Comparison of ENCODE assay signal across 15 cellular contexts in genomic region chr10:14569274-14570060, GRCh38.
DNase-seq lines count a peak whose midpoint lies in the region; ATAC-seq, FAIRE-seq and TF ChIP-seq lines count a peak whose summit lies in the region.
"Had no signal": no experiment of that assay in that cellular context is flagged by ENCODE, and none has a peak within 500 bp of the region (broad histone marks: within the 10 kb centered on the region; RNA-seq: fewer than 3 reads in every experiment).

No MANE protein-coding gene starts in this region.

- ATAC-seq in T-helper 17 cell, result peak; percentile 27
- peak; percentile 40 for ATAC-seq in effector memory CD8-positive, alpha-beta T cell (replicated peaks)
- peak; percentile 55 to 76 (median 70) for ATAC-seq in pancreas
- ATAC-seq in HG02981 (IDR thresholded peaks at IDR 0.05; ENCODE audit: unreplicated experiment), result no peak
- no peak for ATAC-seq in GM19452 (IDR thresholded peaks at IDR 0.05; ENCODE audit: unreplicated experiment)
- ATAC-seq: left cardiac atrium had no signal

- intact Hi-C loops in CD4-positive, alpha-beta memory T cell (cut with micrococcal nuclease), result no loop called here
- intact Hi-C loops in pancreas (cut with DNase I) (no loop called here), testis (cut with DNase I; ENCODE audit: low total_unique reads) (no loop called here)

- peaks cover 38 to 72% of the 10 kb centered on the region in 2 donors for H3K36me3 Mint-ChIP-seq in CD4-positive, alpha-beta memory T cell
- H3K36me3 Mint-ChIP-seq in T-helper 17 cell (ENCODE audit: low read depth), result peaks cover 12% of the 10 kb centered on the region
- H3K36me3 Mint-ChIP-seq in effector memory CD8-positive, alpha-beta T cell (ENCODE audit: insufficient read depth), result peaks cover 75% of the 10 kb centered on the region

- peaks cover 12% of the 10 kb centered on the region for H3K36me3 ChIP-seq in CD4-positive, alpha-beta memory T cell (ENCODE audit: insufficient read depth, low read length)
- H3K36me3 ChIP-seq in pancreas, result no peaks in the 10 kb centered on the region
- no peaks in the 10 kb centered on the region for H3K36me3 ChIP-seq in testis (ENCODE audit: low read depth, missing control alignments)
- H3K36me3 ChIP-seq: vagina had no signal

- TF ChIP-seq CTCF in pancreas (IDR thresholded peaks at IDR 0.05) (no peak), testis (IDR thresholded peaks at IDR 0.05) (no peak)

- FAIRE-seq in pancreas (lab: Jason Lieb, UNC), result no peak
- FAIRE-seq: colon, frontal cortex had no signal

- peak; percentile 57 to 75 (median 69) for DNase-seq in CD4-positive, alpha-beta memory T cell
- DNase-seq in T-helper 17 cell (peak in 2 of 3 donors; percentile 29 to 47), pancreas (peak in 5 of 6 donors; percentile 62 to 80 (median 74)), testis (no peak), NOMO-1 (lab: John Stamatoyannopoulos, UW; ENCODE audit: unreplicated experiment in 2 of 2) (no peak)
- peak in 2 of 3 experiments; percentile 43 to 44 for DNase-seq in effector memory CD8-positive, alpha-beta T cell
- DNase-seq: H7, left cardiac atrium, NCI-H1930, OCI-M1 had no signal

- no peaks in the 10 kb centered on the region for H3K27me3 ChIP-seq in CD4-positive, alpha-beta memory T cell (ENCODE audit: insufficient read depth, low read length)
- no peaks in the 10 kb centered on the region for H3K27me3 ChIP-seq in pancreas
- no peaks in the 10 kb centered on the region for H3K27me3 ChIP-seq in testis
- H3K27me3 ChIP-seq: vagina had no signal

- peak overlapping the region; percentile 94 to 100 (median 97) for H3K27ac Mint-ChIP-seq in CD4-positive, alpha-beta memory T cell
- peak overlapping the region; percentile 99 for H3K27ac Mint-ChIP-seq in T-helper 17 cell
- H3K27ac Mint-ChIP-seq in effector memory CD8-positive, alpha-beta T cell, result peak overlapping the region; percentile 95 to 97

- CTCF ChIA-PET in CD4-positive, alpha-beta memory T cell (lab: Charles Lee; ENCODE audit: partially characterized antibody), result interaction anchor here (0.8 to 4.3 kb wide), 12 partner anchors 9 to 32 kb away, joined by 3 to 26 read pairs (median 4); no protein-coding TSS in a partner anchor

- H3K27me3 Mint-ChIP-seq in CD4-positive, alpha-beta memory T cell, result no peaks in the 10 kb centered on the region
- no peaks in the 10 kb centered on the region for H3K27me3 Mint-ChIP-seq in T-helper 17 cell
- no peaks in the 10 kb centered on the region for H3K27me3 Mint-ChIP-seq in effector memory CD8-positive, alpha-beta T cell

- peak overlapping the region; percentile 90 to 98 (median 94) for H3K4me3 Mint-ChIP-seq in CD4-positive, alpha-beta memory T cell
- peak overlapping the region; percentile 94 for H3K4me3 Mint-ChIP-seq in T-helper 17 cell
- peak overlapping the region; percentile 90 to 91 for H3K4me3 Mint-ChIP-seq in effector memory CD8-positive, alpha-beta T cell

- no peaks in the 10 kb centered on the region for H3K9me3 ChIP-seq in CD4-positive, alpha-beta memory T cell (ENCODE audit: control insufficient read depth in 1 of 2, low read length in 2 of 2)
- H3K9me3 ChIP-seq in T-helper 17 cell (ENCODE audit: control insufficient read depth, low read length, poor library complexity, severe bottlenecking), result no peaks in the 10 kb centered on the region
- no peaks in the 10 kb centered on the region for H3K9me3 ChIP-seq in pancreas
- no peaks in the 10 kb centered on the region for H3K9me3 ChIP-seq in testis
- H3K9me3 ChIP-seq: vagina had no signal

- POLR2A ChIA-PET in CD4-positive, alpha-beta memory T cell (lab: Charles Lee; ENCODE audit: partially characterized antibody), result interaction anchor here (0.7 to 21.2 kb wide), 19 partner anchors 9 to 782 kb away, joined by 3 to 640 read pairs (median 7); partner anchors contain the start of genes CDNF, DCLRE1C, HSPA14 and MSANTD7

- H3K4me3 ChIP-seq in CD4-positive, alpha-beta memory T cell (ENCODE audit: low read length in 2 of 2), result peak overlapping the region; percentile 70 to 75
- no peak overlapping the region for H3K4me3 ChIP-seq in pancreas
- no peak overlapping the region for H3K4me3 ChIP-seq in testis
- H3K4me3 ChIP-seq: vagina had no signal

- H3K9me3 Mint-ChIP-seq in CD4-positive, alpha-beta memory T cell, result peaks cover 0 to 10% (median 0%) of the 10 kb centered on the region in 8 donors
- peaks cover 0 to 2% of the 10 kb centered on the region in 2 donors for H3K9me3 Mint-ChIP-seq in effector memory CD8-positive, alpha-beta T cell

- WGBS in pancreas, 2 donors, result 33 to 38% methylated on average over 9 of the region's 9 CpGs
- WGBS in testis, 2 donors, result 87 to 92% methylated on average over 9 of the region's 9 CpGs

- peaks cover 91% of the 10 kb centered on the region for H3K4me1 ChIP-seq in CD4-positive, alpha-beta memory T cell (ENCODE audit: insufficient read depth, low read length)
- peaks cover 33 to 51% (median 47%) of the 10 kb centered on the region in 3 donors for H3K4me1 ChIP-seq in pancreas
- H3K4me1 ChIP-seq in testis, result no peaks in the 10 kb centered on the region

- peaks cover 57 to 99% (median 79%) of the 10 kb centered on the region in 4 donors for H3K4me1 Mint-ChIP-seq in CD4-positive, alpha-beta memory T cell
- H3K4me1 Mint-ChIP-seq in T-helper 17 cell, result peaks cover 75% of the 10 kb centered on the region
- H3K4me1 Mint-ChIP-seq in effector memory CD8-positive, alpha-beta T cell (ENCODE audit: low read depth in 2 of 2), result peaks cover 70 to 73% of the 10 kb centered on the region in 2 donors

- H3K27ac ChIP-seq in CD4-positive, alpha-beta memory T cell (ENCODE audit: low read depth, low read length), result peak overlapping the region; percentile 82
- peak overlapping the region; percentile 13 to 91 (median 74) for H3K27ac ChIP-seq in pancreas
- no peak overlapping the region for H3K27ac ChIP-seq in testis
- H3K27ac ChIP-seq: vagina had no signal

- TF ChIP-seq POLR2A in testis (IDR thresholded peaks at IDR 0.05), result no peak

Comparison
In these comparisons a context has a peak if more than half of its experiments do, and no peak if none do; other contexts are left out.
1. DNase-seq: peak in CD4-positive, alpha-beta memory T cell (5 of 5), T-helper 17 cell (2 of 3), effector memory CD8-positive, alpha-beta T cell (2 of 3) and pancreas (5 of 6); none in testis (single experiment) and NOMO-1 (0 of 2).
2. H3K27ac ChIP-seq: peak in CD4-positive, alpha-beta memory T cell (single experiment) and pancreas (4 of 4); none in testis (0 of 2).
3. H3K4me3 ChIP-seq: peak in CD4-positive, alpha-beta memory T cell (2 of 2); none in pancreas (0 of 4) and testis (0 of 2).
4. ATAC-seq: peak in T-helper 17 cell (single experiment), effector memory CD8-positive, alpha-beta T cell (single experiment) and pancreas (4 of 4); none in HG02981 (single experiment) and GM19452 (single experiment).
5. Peak in every context shown above with its lines, with median percentiles within 50 percentile points of each other: H3K27ac Mint-ChIP-seq and H3K4me3 Mint-ChIP-seq.